ENCODE assay signal across 19 cellular contexts in genomic region chr9:129463477-129463876, GRCh38.
A peak's percentile ranks its signal among the peaks of the same experiment; 100 is the strongest.
DNase-seq lines count a peak whose midpoint lies in the region; ATAC-seq, FAIRE-seq and TF ChIP-seq lines count a peak whose summit lies in the region.
"Had no signal": no experiment of that assay in that cellular context is flagged by ENCODE, and none has a peak within 500 bp of the region (broad histone marks: within the 10 kb centered on the region; RNA-seq: fewer than 3 reads in every experiment).

No MANE protein-coding gene starts in this region.

- H3K4me3 ChIP-seq in breast epithelium (no peak overlapping the region), neuronal stem cell (ENCODE audit: low read length in 2 of 2) (no peak overlapping the region)
- H3K4me3 ChIP-seq: SJSA1 had no signal

- no peak overlapping the region for H3K4me2 ChIP-seq in neuronal stem cell (ENCODE audit: insufficient read depth, low read length, poor library complexity, severe bottlenecking)

- H2AFZ ChIP-seq in neuronal stem cell (ENCODE audit: low read length): no peak overlapping the region

- no CpG with 5 or more reads among the region's 10 CpGs for WGBS in neuronal stem cell (ENCODE audit: extremely low coverage in 2 of 2, insufficient read length in 2 of 2, insufficient replicate concordance in 1 of 2), 2 donors

- peak overlapping the region; percentile 14 for H3K14ac ChIP-seq in neuronal stem cell (ENCODE audit: low read length)

- H3K79me1 ChIP-seq in neuronal stem cell (ENCODE audit: low read depth, low read length): no peaks in the 10 kb centered on the region

- intact Hi-C loops in breast epithelium (cut with DNase I; ENCODE audit: low total_unique reads) (loop anchor here (10.0 kb wide), 1 partner anchor 129 kb away; no protein-coding TSS in a partner anchor), MCF 10A (cut with micrococcal nuclease) (no loop called here)

- peak overlapping the region; percentile 76 for H2AK5ac ChIP-seq in neuronal stem cell (ENCODE audit: low read depth, low read length)

- peaks cover 3% of the 10 kb centered on the region for H3K36me3 Mint-ChIP-seq in MCF 10A (ENCODE audit: insufficient read depth, unreplicated experiment)
- peaks cover 9% of the 10 kb centered on the region for H3K36me3 Mint-ChIP-seq in central memory CD8-positive, alpha-beta T cell (ENCODE audit: insufficient read depth)
- H3K36me3 Mint-ChIP-seq in progenitor cell of endocrine pancreas (ENCODE audit: insufficient read depth): no peaks in the 10 kb centered on the region

- no peak overlapping the region for H4K8ac ChIP-seq in neuronal stem cell (ENCODE audit: low read depth, low read length)

- H3K36me3 ChIP-seq in breast epithelium: no peaks in the 10 kb centered on the region
- no peaks in the 10 kb centered on the region for H3K36me3 ChIP-seq in neuronal stem cell (replicated peaks in 1 of 2; ENCODE audit: control insufficient read depth in 2 of 2, insufficient read depth in 2 of 2, low read length in 2 of 2)
- H3K36me3 ChIP-seq: SJSA1 had no signal

- H2BK5ac ChIP-seq in neuronal stem cell (ENCODE audit: low read length): no peak overlapping the region

- no peak overlapping the region for H3K23ac ChIP-seq in neuronal stem cell (ENCODE audit: low read depth, low read length, poor library complexity)

- no peak overlapping the region for H3K4ac ChIP-seq in neuronal stem cell (ENCODE audit: low read length)

- H3K4me1 ChIP-seq in breast epithelium (peaks cover 34 to 38% of the 10 kb centered on the region in 2 donors), neuronal stem cell (ENCODE audit: control insufficient read depth in 2 of 2, insufficient read depth in 1 of 2, low read depth in 1 of 2, low read length in 2 of 2) (peaks cover 39 to 46% of the 10 kb centered on the region in 2 donors)

- H4K91ac ChIP-seq in neuronal stem cell (ENCODE audit: low read depth, low read length, poor library complexity): no peak overlapping the region

- FAIRE-seq in GM12891 (lab: Jason Lieb, UNC): no peak
- FAIRE-seq: GM12892, HTR-8/SVneo had no signal

- no peaks in the 10 kb centered on the region for H3K9me3 Mint-ChIP-seq in MCF 10A (ENCODE audit: unreplicated experiment)
- H3K9me3 Mint-ChIP-seq in central memory CD8-positive, alpha-beta T cell: no peaks in the 10 kb centered on the region
- H3K9me3 Mint-ChIP-seq in progenitor cell of endocrine pancreas (ENCODE audit: low read depth): no peaks in the 10 kb centered on the region

- DNase-seq in breast epithelium (ENCODE audit: low spot score in 2 of 2) (no peak), MCF 10A (ENCODE audit: unreplicated experiment) (no peak), neuronal stem cell (ENCODE audit: low spot score) (no peak), progenitor cell of endocrine pancreas (ENCODE audit: low spot score, unreplicated experiment) (no peak), NCI-H187 treated with DMSO at 0.1 percent for 48 hours (lab: John Stamatoyannopoulos, UW) (no peak), iPS-NIHi11 (ENCODE audit: low spot score) (no peak), GM12891 (ENCODE audit: insufficient read length, low spot score) (no peak)
- no peak for DNase-seq in central memory CD8-positive, alpha-beta T cell (ENCODE audit: low spot score in 2 of 2)
- DNase-seq: 8988T, C1 segment of cervical spinal cord, DMS 273 treated with DMSO at 0.1 percent for 48 hours, GDM1, NCI-H1930, NCI-H2171 treated with DMSO at 0.1 percent for 48 hours, NCI-H748 treated with DMSO at 0.1 percent for 48 hours had no signal

- no peaks in the 10 kb centered on the region for H3K27me3 ChIP-seq in breast epithelium
- H3K27me3 ChIP-seq in neuronal stem cell (ENCODE audit: control insufficient read depth in 3 of 3, insufficient read depth in 3 of 3, low read depth in 1 of 3, low read length in 3 of 3): no peaks in the 10 kb centered on the region
- H3K27me3 ChIP-seq: SJSA1 had no signal

- H3K27me3 Mint-ChIP-seq in MCF 10A (ENCODE audit: insufficient read depth, unreplicated experiment) (no peaks in the 10 kb centered on the region), progenitor cell of endocrine pancreas (no peaks in the 10 kb centered on the region)
- no peaks in the 10 kb centered on the region for H3K27me3 Mint-ChIP-seq in central memory CD8-positive, alpha-beta T cell

- TF ChIP-seq POLR2A in breast epithelium (IDR thresholded peaks at IDR 0.05): no peak
- TF ChIP-seq POLR2A in GM12891 (IDR thresholded peaks at IDR 0.05; ENCODE audit: low read depth, low read length): no peak

- H3K9ac ChIP-seq in neuronal stem cell (ENCODE audit: low read depth, low read length, poor library complexity): no peak overlapping the region

- H3K4me3 Mint-ChIP-seq in MCF 10A (ENCODE audit: unreplicated experiment) (no peak overlapping the region), progenitor cell of endocrine pancreas (ENCODE audit: low read depth) (no peak overlapping the region)
- no peak overlapping the region for H3K4me3 Mint-ChIP-seq in central memory CD8-positive, alpha-beta T cell

- no peak overlapping the region for H2BK12ac ChIP-seq in neuronal stem cell (ENCODE audit: low read length)

- POLR2A ChIA-PET in MCF 10A (lab: Yijun Ruan, JAX): interaction anchor here (3.0 kb wide), 1 partner anchor 20 kb away, joined by 18 read pairs; no protein-coding TSS in a partner anchor

- no peak overlapping the region for H3K27ac Mint-ChIP-seq in MCF 10A (ENCODE audit: low read depth, unreplicated experiment)
- H3K27ac Mint-ChIP-seq in central memory CD8-positive, alpha-beta T cell (ENCODE audit: low read depth): peak overlapping the region; percentile 16
- H3K27ac Mint-ChIP-seq in progenitor cell of endocrine pancreas: no peak overlapping the region

- H2BK15ac ChIP-seq in neuronal stem cell (ENCODE audit: low read length): peak overlapping the region; percentile 86

- H3K27ac ChIP-seq in breast epithelium (peak overlapping the region; percentile 20 to 21), neuronal stem cell (replicated peaks; ENCODE audit: low read length) (no peak overlapping the region)
- H3K27ac ChIP-seq: HL-60, SJSA1 had no signal

- no peak overlapping the region for H2BK120ac ChIP-seq in neuronal stem cell (ENCODE audit: low read depth, low read length)

- TF ChIP-seq CTCF in breast epithelium (IDR thresholded peaks at IDR 0.05) (no peak), MCF 10A (IDR thresholded peaks at IDR 0.05; ENCODE audit: unreplicated experiment) (no peak), progenitor cell of endocrine pancreas (IDR thresholded peaks at IDR 0.05; ENCODE audit: unreplicated experiment) (no peak)

- ATAC-seq in central memory CD8-positive, alpha-beta T cell (replicated peaks; ENCODE audit: extremely low read depth, poor library complexity, severe bottlenecking): no peak

- peak overlapping the region; percentile 68 for H3K18ac ChIP-seq in neuronal stem cell (ENCODE audit: low read length)

- H3K9me3 ChIP-seq in breast epithelium: no peaks in the 10 kb centered on the region
- peaks cover 0 to 3% of the 10 kb centered on the region in 2 donors for H3K9me3 ChIP-seq in neuronal stem cell (replicated peaks in 1 of 2; ENCODE audit: control insufficient read depth in 2 of 2, insufficient read depth in 1 of 2, low read depth in 1 of 2, low read length in 2 of 2)
- H3K9me3 ChIP-seq: SJSA1 had no signal

- CTCF ChIA-PET in MCF 10A (lab: Yijun Ruan, JAX): interaction anchor here (0.7 kb wide), 1 partner anchor 276 kb away, joined by 3 read pairs; no protein-coding TSS in a partner anchor

- BruUV-seq in MCF 10A (replicated peaks; lab: Mats Ljungman, UMichigan): no TSS peak

- peaks cover 12% of the 10 kb centered on the region for H3K4me1 Mint-ChIP-seq in MCF 10A (ENCODE audit: insufficient read depth, unreplicated experiment)
- peaks cover 13% of the 10 kb centered on the region for H3K4me1 Mint-ChIP-seq in central memory CD8-positive, alpha-beta T cell
- H3K4me1 Mint-ChIP-seq in progenitor cell of endocrine pancreas (ENCODE audit: low read depth): peaks cover 30% of the 10 kb centered on the region

TF ChIP-seq in GM12891, 5 proteins besides CTCF, POLR2A, EP300 and RAD21:
- TF ChIP-seq POLR2AphosphoS5 (IDR thresholded peaks at IDR 0.05; ENCODE audit: low read depth, low read length) (no peak), SPI1 (IDR thresholded peaks at IDR 0.05; ENCODE audit: low read depth, low read length) (no peak), POU2F2 (IDR thresholded peaks at IDR 0.05; ENCODE audit: low read depth, low read length) (no peak), PAX5 (IDR thresholded peaks at IDR 0.05; ENCODE audit: insufficient read depth, low read length, severe bottlenecking) (no peak), TAF1 (IDR thresholded peaks at IDR 0.05; ENCODE audit: low read depth, low read length) (no peak)
